ENCODE assay signal across 8 cellular contexts in the genomic region with DNA sequence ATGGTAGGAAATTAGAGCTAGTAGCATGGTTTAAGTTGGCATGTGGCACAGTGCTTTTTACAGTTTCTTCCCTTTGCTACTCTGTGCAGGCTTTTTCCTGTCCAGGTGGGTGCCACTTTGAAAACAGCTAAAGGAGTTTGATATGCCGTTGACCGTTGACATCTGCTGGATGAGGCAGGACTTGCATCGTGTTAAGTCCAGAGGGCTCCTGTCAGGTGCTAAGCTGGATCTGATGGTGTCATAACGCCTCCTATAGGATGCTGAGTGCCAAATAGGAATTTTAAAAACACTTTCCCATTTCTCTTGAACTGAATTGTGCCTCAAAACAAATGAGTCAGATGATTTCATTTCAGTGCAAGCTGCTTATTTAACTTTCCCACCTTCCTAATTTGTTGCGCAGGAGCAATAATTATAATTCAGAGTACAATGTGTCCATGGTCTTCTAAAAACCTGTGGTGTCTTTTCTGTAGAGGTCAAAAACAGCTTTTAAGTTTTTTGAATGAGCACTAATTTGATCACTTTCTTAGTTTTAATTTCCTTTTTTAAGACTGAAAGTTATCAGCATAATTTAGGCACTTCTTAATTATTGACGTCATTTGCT.
DNase-seq lines count a peak whose midpoint lies in the region; ATAC-seq, FAIRE-seq and TF ChIP-seq lines count a peak whose summit lies in the region.

No MANE protein-coding gene starts in this region.

- no peak for TF ChIP-seq POLR2A in endothelial cell of umbilical vein (IDR thresholded peaks at IDR 0.05; ENCODE audit: low read depth, low read length)

- peak; percentile 72 for ATAC-seq in HG02870 (IDR thresholded peaks at IDR 0.05; ENCODE audit: unreplicated experiment)
- peak; percentile 72 for ATAC-seq in mucosa of descending colon

- no peaks in the 10 kb centered on the region for H4K20me1 ChIP-seq in endothelial cell of umbilical vein (replicated peaks; ENCODE audit: control insufficient read depth, extremely low read depth, insufficient read depth, low read length)

- POLR2A ChIA-PET in A673 (lab: Charles Lee; ENCODE audit: low non-redundant PET), result no interaction called here
- POLR2A ChIA-PET in endothelial cell of umbilical vein (lab: Charles Lee), result no interaction called here

- H3K4me1 ChIP-seq in A673 (ENCODE audit: insufficient read depth, low read length, poor library complexity, severe bottlenecking), result peaks cover 8% of the 10 kb centered on the region
- no peaks in the 10 kb centered on the region for H3K4me1 ChIP-seq in endothelial cell of umbilical vein (ENCODE audit: control insufficient read depth, extremely low read depth, insufficient read depth, low read length)
- H3K4me1 ChIP-seq in mucosa of descending colon (ENCODE audit: low read depth), result no peaks in the 10 kb centered on the region

- H3K9me1 ChIP-seq in endothelial cell of umbilical vein (replicated peaks; ENCODE audit: control insufficient read depth, extremely low read depth, insufficient read depth, low read length), result no peaks in the 10 kb centered on the region

- H3K36me3 ChIP-seq in A673 (ENCODE audit: insufficient read depth, low read length, poor library complexity, severe bottlenecking) (no peaks in the 10 kb centered on the region), endothelial cell of umbilical vein (ENCODE audit: control insufficient read depth in 2 of 2, extremely low read depth in 1 of 2, insufficient read depth in 2 of 2, low read length in 2 of 2) (no peaks in the 10 kb centered on the region), mucosa of descending colon (ENCODE audit: low read depth) (no peaks in the 10 kb centered on the region)

- intact Hi-C loops in A673 (cut with micrococcal nuclease; ENCODE audit: unreplicated experiment) (loop anchor here (5.0 kb wide), 2 partner anchors 510 to 990 kb away; no protein-coding TSS in a partner anchor), endothelial cell of umbilical vein (cut with micrococcal nuclease) (loop anchor here (1.0 to 2.0 kb wide), 5 partner anchors 260 to 989 kb away; no protein-coding TSS in a partner anchor), mucosa of descending colon (cut with DNase I, micrococcal nuclease) (no loop called here)

- peak; percentile 85 for FAIRE-seq in endothelial cell of umbilical vein (lab: Jason Lieb, UNC)

- H3K27me3 ChIP-seq in A673 (replicated peaks; ENCODE audit: insufficient read depth, low read depth, low read length, poor library complexity) (peaks cover 95% of the 10 kb centered on the region), endothelial cell of umbilical vein (ENCODE audit: control insufficient read depth in 2 of 2, insufficient read depth in 2 of 2, low read length in 2 of 2) (peaks cover 8% of the 10 kb centered on the region in 2 experiments)

- H3K4me2 ChIP-seq in endothelial cell of umbilical vein (ENCODE audit: insufficient read depth, low read length), result no peak overlapping the region

- BruUV-seq in A673 (replicated peaks; lab: Mats Ljungman, UMichigan), result no TSS peak
- no TSS peak for BruUV-seq in endothelial cell of umbilical vein (replicated peaks; lab: Mats Ljungman, UMichigan)

- TF ChIP-seq CTCF in A673 (conservative IDR thresholded peaks at IDR 0.05; ENCODE audit: low read depth, low read length), result peak; percentile 71
- TF ChIP-seq CTCF in GM12873 (IDR thresholded peaks at IDR 0.05; ENCODE audit: insufficient read depth, low read depth, low read length, missing control alignments), result peak; percentile 67
- TF ChIP-seq CTCF in endothelial cell of umbilical vein (IDR thresholded peaks at IDR 0.05; ENCODE audit: extremely low read depth in 1 of 2, insufficient read depth in 1 of 2, low read depth in 1 of 2, low read length in 2 of 2), result peak; percentile 42 to 47
- TF ChIP-seq CTCF in mucosa of descending colon (IDR thresholded peaks at IDR 0.05), result no peak

- H3K4me3 ChIP-seq in A673 (ENCODE audit: low read depth, low read length, poor library complexity, severe bottlenecking) (no peak overlapping the region), endothelial cell of umbilical vein (replicated peaks in 1 of 3; ENCODE audit: insufficient read depth in 1 of 3, low read depth in 1 of 3, low read length in 3 of 3) (no peak overlapping the region), mucosa of descending colon (no peak overlapping the region)

- H2AFZ ChIP-seq in endothelial cell of umbilical vein (ENCODE audit: low read depth, low read length), result no peak overlapping the region

- CTCF ChIA-PET in A673 (lab: Charles Lee), result interaction anchor here (0.5 to 1.4 kb wide), 4 partner anchors 144 to 982 kb away, joined by 3 to 5 read pairs (median 4); no protein-coding TSS in a partner anchor
- CTCF ChIA-PET in endothelial cell of umbilical vein (lab: Charles Lee), result interaction anchor here (0.6 to 3.2 kb wide), 20 partner anchors 11 to 991 kb away, joined by 3 to 35 read pairs (median 4); no protein-coding TSS in a partner anchor

- dilution Hi-C loops in endothelial cell of umbilical vein (cut with MboI; ENCODE audit: extremely low pct_ligation_motif_present, low sequenced_read_pairs), result no loop called here

- DNase-seq in A673 (ENCODE audit: low spot score) (peak; percentile 77), NCI-H1436 (lab: John Stamatoyannopoulos, UW) (peak; percentile 82), SKM-1 (lab: John Stamatoyannopoulos, UW; ENCODE audit: unreplicated experiment) (peak; percentile 11), endothelial cell of umbilical vein (ENCODE audit: low read depth, low spot score) (peak; percentile 60), mucosa of descending colon (peak in 1 of 3 donors; percentile 13)
- no peak for DNase-seq in stimulated activated naive CD4-positive, alpha-beta T cell treated with Interleukin-2 at 50 U/mL for 16 hours (lab: John Stamatoyannopoulos, UW)

- H3K27ac ChIP-seq in A673 (ENCODE audit: low read depth, low read length, poor library complexity, severe bottlenecking), result no peak overlapping the region
- H3K27ac ChIP-seq in endothelial cell of umbilical vein (ENCODE audit: insufficient read depth, low read depth, low read length), result no peak overlapping the region

- H3K9ac ChIP-seq in endothelial cell of umbilical vein (replicated peaks; ENCODE audit: extremely low read depth, insufficient read depth, low read length), result no peak overlapping the region

- no peaks in the 10 kb centered on the region for H3K79me2 ChIP-seq in endothelial cell of umbilical vein (ENCODE audit: control insufficient read depth, insufficient read depth, low read length)

- no peaks in the 10 kb centered on the region for H3K9me3 ChIP-seq in A673 (ENCODE audit: low read depth, low read length, poor library complexity, severe bottlenecking)
- H3K9me3 ChIP-seq in endothelial cell of umbilical vein (replicated peaks; ENCODE audit: control insufficient read depth, insufficient read depth, low read length), result no peaks in the 10 kb centered on the region
- H3K9me3 ChIP-seq in mucosa of descending colon, result no peaks in the 10 kb centered on the region

TF ChIP-seq in endothelial cell of umbilical vein, 7 proteins besides CTCF, POLR2A, EP300 and RAD21:
- no peak for TF ChIP-seq JUN (IDR thresholded peaks at IDR 0.05; ENCODE audit: borderline replicate concordance, insufficient read depth, insufficient read length, low read depth)
- TF ChIP-seq GATA2 (IDR thresholded peaks at IDR 0.05; ENCODE audit: insufficient read depth, insufficient read length, low read depth, low read length), result no peak
- no peak for TF ChIP-seq FOS (IDR thresholded peaks at IDR 0.05; ENCODE audit: borderline replicate concordance, insufficient read depth, low read length)
- TF ChIP-seq MAX (IDR thresholded peaks at IDR 0.05; ENCODE audit: insufficient read depth, insufficient read length), result no peak
- TF ChIP-seq EZH2 (IDR thresholded peaks at IDR 0.05; ENCODE audit: borderline replicate concordance, low read depth, low read length, severe bottlenecking), result no peak
- TF ChIP-seq POLR2AphosphoS5 (IDR thresholded peaks at IDR 0.05; ENCODE audit: insufficient read depth, low read depth, low read length), result no peak
- no peak for TF ChIP-seq MYC (IDR thresholded peaks at IDR 0.05; ENCODE audit: low read depth, low read length)

Comparison
In these comparisons a context has a peak if more than half of its experiments do, and no peak if none do; other contexts are left out.
1. intact Hi-C loops: an anchor here in A673 (5.0 kb wide) and endothelial cell of umbilical vein (1.0 to 2.0 kb wide); none called in mucosa of descending colon.